Comparison of ENCODE assay signal across 13 cellular contexts in the genomic region with DNA sequence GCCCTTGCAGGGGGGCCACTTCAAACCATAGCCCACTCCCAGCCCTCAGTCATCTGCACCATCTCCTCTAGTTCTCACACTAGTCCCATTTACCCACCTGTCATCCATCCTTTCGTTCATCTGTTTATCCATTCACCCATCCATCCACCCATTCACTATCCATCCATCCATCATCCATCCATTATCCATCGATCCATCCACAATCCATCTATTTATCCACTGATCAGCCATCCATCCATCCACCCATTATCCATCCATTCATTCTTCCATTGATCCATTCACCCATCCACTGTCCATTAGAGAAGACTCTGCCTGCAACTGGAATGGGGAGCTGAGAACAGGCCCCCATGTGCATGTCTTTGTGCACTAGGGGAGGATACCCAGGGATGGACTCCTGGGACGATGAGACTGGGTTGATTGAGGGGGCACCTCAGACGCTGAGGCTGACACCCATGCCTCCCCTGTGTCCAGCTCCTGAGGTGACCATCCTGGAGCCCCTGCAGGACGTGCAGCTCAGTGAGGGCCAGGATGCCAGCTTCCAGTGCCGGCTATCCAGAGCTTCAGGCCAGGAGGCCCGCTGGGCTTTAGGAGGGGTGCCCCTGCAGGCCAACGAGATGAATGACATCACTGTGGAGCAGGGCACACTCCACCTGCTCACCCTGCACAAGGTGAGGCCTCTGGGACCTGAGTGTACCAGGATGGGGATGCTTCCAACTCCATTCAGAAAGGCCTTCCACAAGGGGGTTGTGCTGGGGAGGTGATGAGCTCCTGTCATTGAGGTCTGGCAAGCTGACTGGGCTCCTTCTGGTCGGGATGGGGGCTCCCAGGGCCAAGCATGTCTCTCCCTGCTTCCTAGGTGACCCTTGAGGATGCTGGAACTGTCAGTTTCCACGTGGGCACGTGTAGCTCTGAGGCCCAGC.
DNase-seq lines count a peak whose midpoint lies in the region; TF ChIP-seq lines count a peak whose summit lies in the region.
"Had no signal": no experiment of that assay in that cellular context is flagged by ENCODE, and none has a peak within 500 bp of the region (broad histone marks: within the 10 kb centered on the region; RNA-seq: fewer than 3 reads in every experiment).

No MANE protein-coding gene starts in this region.

- H3K9me3 ChIP-seq in mammary epithelial cell (replicated peaks; ENCODE audit: insufficient read depth, low read length), result no peaks in the 10 kb centered on the region
- no peaks in the 10 kb centered on the region for H3K9me3 ChIP-seq in Karpas-422 (ENCODE audit: low read length)
- H3K9me3 ChIP-seq in stomach, result peaks cover 0 to 25% (median 16%) of the 10 kb centered on the region in 4 donors
- no peaks in the 10 kb centered on the region; the same call in 1 of the 2 replicates for H3K9me3 ChIP-seq in HAP-1

- no peak for TF ChIP-seq EP300 in stomach (IDR thresholded peaks at IDR 0.05)

- H2AFZ ChIP-seq in mammary epithelial cell (ENCODE audit: low read depth, low read length) (no peak overlapping the region), Karpas-422 (ENCODE audit: low read length) (no peak overlapping the region)

- intact Hi-C loops in mammary epithelial cell (cut with micrococcal nuclease), result no loop called here
- intact Hi-C loops in MCF 10A (cut with micrococcal nuclease), result no loop called here
- intact Hi-C loops in stomach (cut with DNase I; ENCODE audit: low total_unique reads), result no loop called here

- POLR2A ChIA-PET in MCF 10A (lab: Yijun Ruan, JAX), result interaction anchor here (0.6 kb wide), 1 partner anchor 1729 kb away, joined by 4 read pairs; no protein-coding TSS in a partner anchor

- in situ Hi-C loops in mammary epithelial cell (cut with MboI; ENCODE audit: low sequenced_read_pairs in 2 of 2) (no loop called here), HAP-1 (cut with MboI; ENCODE audit: low sequenced_read_pairs) (no loop called here)

- CTCF ChIA-PET in mammary epithelial cell (lab: Charles Lee; ENCODE audit: low non-redundant PET) (no interaction called here), MCF 10A (lab: Yijun Ruan, JAX) (no interaction called here)

- H3K27ac Mint-ChIP-seq in MCF 10A (ENCODE audit: low read depth, unreplicated experiment) (no peak overlapping the region), chondrocyte (ENCODE audit: unreplicated experiment) (no peak overlapping the region)
- H3K27ac Mint-ChIP-seq: activated CD8-positive, alpha-beta memory T cell treated with anti-CD3 and anti-CD28 coated beads, Interleukin-2, amount 10 ng/mL, durations not matched to agents 7 days and 5 days; stimulated activated naive B cell treated with anti-CD40 and anti-IgM and Interleukin-4, amounts not matched to agents 10 μg/mL and 1 μg/mL and 100 μg/mL, for 72 hours had no signal

- H3K79me2 ChIP-seq in mammary epithelial cell (ENCODE audit: insufficient read depth, low read length), result no peaks in the 10 kb centered on the region
- no peaks in the 10 kb centered on the region for H3K79me2 ChIP-seq in Karpas-422 (ENCODE audit: low read length)

- TF ChIP-seq POLR2A in stomach (IDR thresholded peaks at IDR 0.05), result no peak

- no peaks in the 10 kb centered on the region for H3K27me3 ChIP-seq in mammary epithelial cell (ENCODE audit: insufficient read depth, low read length)
- H3K27me3 ChIP-seq in Karpas-422 (ENCODE audit: low read length), result no peaks in the 10 kb centered on the region
- H3K27me3 ChIP-seq in stomach, result peaks cover 0 to 7% (median 0%) of the 10 kb centered on the region in 3 donors
- H3K27me3 ChIP-seq in HAP-1 (ENCODE audit: low read depth), result no peaks in the 10 kb centered on the region
- H3K27me3 ChIP-seq: BLaER1 had no signal

- H3K36me3 Mint-ChIP-seq in MCF 10A (ENCODE audit: insufficient read depth, unreplicated experiment) (no peaks in the 10 kb centered on the region), chondrocyte (ENCODE audit: low read depth) (peaks cover 3% of the 10 kb centered on the region)

- no peak for DNase-seq in mammary epithelial cell
- no peak for DNase-seq in MCF 10A (ENCODE audit: unreplicated experiment)
- DNase-seq in Karpas-422, result peak; percentile 55
- no peak for DNase-seq in chondrocyte (ENCODE audit: low spot score)
- DNase-seq in stomach, result peak; percentile 14
- no peak for DNase-seq in stimulated activated CD4-positive, alpha-beta T cell treated with anti-CD3 and anti-CD28 coated beads, Interleukin-2, amount 100 ng/mL, for 48 hours
- no peak for DNase-seq in HAP-1 (ENCODE audit: low spot score in 2 of 2)
- no peak for DNase-seq in HCEC 1CT
- DNase-seq: activated CD8-positive, alpha-beta memory T cell treated with anti-CD3 and anti-CD28 coated beads, Interleukin-2, amount 10 ng/mL, durations not matched to agents 7 days and 5 days; cortex of kidney; stimulated activated CD4-positive, alpha-beta T cell treated with anti-CD3 and anti-CD28 coated beads, Interleukin-4, amount 100 ng/mL, for 1 hour; stimulated activated naive B cell treated with anti-CD40 and anti-IgM and Interleukin-4, amounts not matched to agents 10 μg/mL and 1 μg/mL and 100 μg/mL, for 72 hours had no signal

- H3K36me3 ChIP-seq in mammary epithelial cell (ENCODE audit: insufficient read depth, low read length) (no peaks in the 10 kb centered on the region), Karpas-422 (ENCODE audit: insufficient read depth, low read length) (no peaks in the 10 kb centered on the region), stomach (peaks cover 0 to 9% (median 0%) of the 10 kb centered on the region in 4 donors), HAP-1 (replicated peaks) (no peaks in the 10 kb centered on the region)

- no peak overlapping the region for H3K4me2 ChIP-seq in mammary epithelial cell (ENCODE audit: insufficient read depth, low read depth, low read length)
- no peak overlapping the region for H3K4me2 ChIP-seq in Karpas-422 (ENCODE audit: low read depth, low read length, poor library complexity, severe bottlenecking)
- H3K4me2 ChIP-seq: BLaER1 had no signal

- H3K27me3 Mint-ChIP-seq in MCF 10A (ENCODE audit: insufficient read depth, unreplicated experiment) (no peaks in the 10 kb centered on the region), chondrocyte (ENCODE audit: low read depth) (no peaks in the 10 kb centered on the region)
- H3K27me3 Mint-ChIP-seq: activated CD8-positive, alpha-beta memory T cell treated with anti-CD3 and anti-CD28 coated beads, Interleukin-2, amount 10 ng/mL, durations not matched to agents 7 days and 5 days; stimulated activated naive B cell treated with anti-CD40 and anti-IgM and Interleukin-4, amounts not matched to agents 10 μg/mL and 1 μg/mL and 100 μg/mL, for 72 hours had no signal

- H3K9ac ChIP-seq in mammary epithelial cell (ENCODE audit: insufficient read depth, low read length) (no peak overlapping the region), Karpas-422 (ENCODE audit: low read length) (no peak overlapping the region)
- H3K9ac ChIP-seq: BLaER1 had no signal

- dilution Hi-C loops in mammary epithelial cell (cut with HindIII; ENCODE audit: low sequenced_read_pairs), result no loop called here

- TF ChIP-seq CTCF in mammary epithelial cell (conservative IDR thresholded peaks at IDR 0.05 in 1 of 2, IDR thresholded peaks at IDR 0.05 in 1 of 2; ENCODE audit: extremely low read depth in 1 of 2, insufficient read depth in 1 of 2, low read depth in 1 of 2, low read length in 2 of 2), result peak; percentile 4 to 5
- TF ChIP-seq CTCF in MCF 10A (IDR thresholded peaks at IDR 0.05; ENCODE audit: unreplicated experiment), result no peak
- peak; percentile 17 for TF ChIP-seq CTCF in chondrocyte (IDR thresholded peaks at IDR 0.05)
- no peak for TF ChIP-seq CTCF in stomach (IDR thresholded peaks at IDR 0.05)

- H3K4me1 Mint-ChIP-seq in MCF 10A (ENCODE audit: insufficient read depth, unreplicated experiment), result no peaks in the 10 kb centered on the region
- no peaks in the 10 kb centered on the region for H3K4me1 Mint-ChIP-seq in chondrocyte (ENCODE audit: low read depth)
- H3K4me1 Mint-ChIP-seq: activated CD8-positive, alpha-beta memory T cell treated with anti-CD3 and anti-CD28 coated beads, Interleukin-2, amount 10 ng/mL, durations not matched to agents 7 days and 5 days; stimulated activated naive B cell treated with anti-CD40 and anti-IgM and Interleukin-4, amounts not matched to agents 10 μg/mL and 1 μg/mL and 100 μg/mL, for 72 hours had no signal

- H3K9me3 Mint-ChIP-seq in MCF 10A (ENCODE audit: unreplicated experiment), result peaks cover 24% of the 10 kb centered on the region
- H3K9me3 Mint-ChIP-seq in chondrocyte (ENCODE audit: low read depth), result peaks cover 7% of the 10 kb centered on the region

- H4K20me1 ChIP-seq in mammary epithelial cell (ENCODE audit: insufficient read depth, low read length) (no peaks in the 10 kb centered on the region), Karpas-422 (ENCODE audit: insufficient read depth, low read depth, low read length) (no peaks in the 10 kb centered on the region)
- H4K20me1 ChIP-seq: BLaER1 had no signal

- no peaks in the 10 kb centered on the region for H3K4me1 ChIP-seq in mammary epithelial cell (ENCODE audit: insufficient read depth, low read length)
- H3K4me1 ChIP-seq in Karpas-422 (ENCODE audit: low read length), result no peaks in the 10 kb centered on the region
- H3K4me1 ChIP-seq in stomach, result no peaks in the 10 kb centered on the region
- H3K4me1 ChIP-seq in HAP-1, result no peaks in the 10 kb centered on the region

- H3K4me3 Mint-ChIP-seq in MCF 10A (ENCODE audit: unreplicated experiment) (no peak overlapping the region), chondrocyte (ENCODE audit: unreplicated experiment) (no peak overlapping the region)
- H3K4me3 Mint-ChIP-seq: activated CD8-positive, alpha-beta memory T cell treated with anti-CD3 and anti-CD28 coated beads, Interleukin-2, amount 10 ng/mL, durations not matched to agents 7 days and 5 days; stimulated activated naive B cell treated with anti-CD40 and anti-IgM and Interleukin-4, amounts not matched to agents 10 μg/mL and 1 μg/mL and 100 μg/mL, for 72 hours had no signal

- 80% methylated on average over 10 of the region's 11 CpGs for WGBS in mammary epithelial cell (ENCODE audit: low coverage, missing lambda C conversion rate)
- 64 to 74% (median 74%) methylated on average over 8 to 11 of the region's 11 CpGs for WGBS in stomach, 5 donors

- H3K27ac ChIP-seq in mammary epithelial cell (ENCODE audit: insufficient read depth, low read depth, low read length) (no peak overlapping the region), Karpas-422 (ENCODE audit: low read length) (no peak overlapping the region), stomach (no peak overlapping the region)
- H3K27ac ChIP-seq: BLaER1 had no signal

- H3K4me3 ChIP-seq in mammary epithelial cell (replicated peaks in 1 of 3; ENCODE audit: insufficient read depth in 1 of 3, low read depth in 2 of 3, low read length in 3 of 3), result no peak overlapping the region
- H3K4me3 ChIP-seq in Karpas-422 (ENCODE audit: low read length), result no peak overlapping the region
- no peak overlapping the region for H3K4me3 ChIP-seq in stomach
- H3K4me3 ChIP-seq in HAP-1, result no peak overlapping the region
- H3K4me3 ChIP-seq: BLaER1 had no signal

- BruUV-seq in mammary epithelial cell (replicated peaks; lab: Mats Ljungman, UMichigan) (no TSS peak), MCF 10A (replicated peaks; lab: Mats Ljungman, UMichigan) (no TSS peak)

- H3K9me2 ChIP-seq in Karpas-422 (replicated peaks; ENCODE audit: insufficient read depth, low read length), result no peaks in the 10 kb centered on the region

Comparison
In these comparisons a context has a peak if more than half of its experiments do, and no peak if none do; other contexts are left out.
1. CTCF ChIP-seq: peak in mammary epithelial cell (2 of 2) and chondrocyte (single experiment); none in MCF 10A (single experiment) and stomach (0 of 7).
2. DNase-seq: peak in Karpas-422 (single experiment) and stomach (single experiment); none in mammary epithelial cell (single experiment), MCF 10A (single experiment), chondrocyte (single experiment), stimulated activated CD4-positive, alpha-beta T cell treated with anti-CD3 and anti-CD28 coated beads, Interleukin-2, amount 100 ng/mL, for 48 hours (0 of 2), HAP-1 (0 of 2) and HCEC 1CT (single experiment).